15 cellular contexts compared by ENCODE assay signal in the genomic region with DNA sequence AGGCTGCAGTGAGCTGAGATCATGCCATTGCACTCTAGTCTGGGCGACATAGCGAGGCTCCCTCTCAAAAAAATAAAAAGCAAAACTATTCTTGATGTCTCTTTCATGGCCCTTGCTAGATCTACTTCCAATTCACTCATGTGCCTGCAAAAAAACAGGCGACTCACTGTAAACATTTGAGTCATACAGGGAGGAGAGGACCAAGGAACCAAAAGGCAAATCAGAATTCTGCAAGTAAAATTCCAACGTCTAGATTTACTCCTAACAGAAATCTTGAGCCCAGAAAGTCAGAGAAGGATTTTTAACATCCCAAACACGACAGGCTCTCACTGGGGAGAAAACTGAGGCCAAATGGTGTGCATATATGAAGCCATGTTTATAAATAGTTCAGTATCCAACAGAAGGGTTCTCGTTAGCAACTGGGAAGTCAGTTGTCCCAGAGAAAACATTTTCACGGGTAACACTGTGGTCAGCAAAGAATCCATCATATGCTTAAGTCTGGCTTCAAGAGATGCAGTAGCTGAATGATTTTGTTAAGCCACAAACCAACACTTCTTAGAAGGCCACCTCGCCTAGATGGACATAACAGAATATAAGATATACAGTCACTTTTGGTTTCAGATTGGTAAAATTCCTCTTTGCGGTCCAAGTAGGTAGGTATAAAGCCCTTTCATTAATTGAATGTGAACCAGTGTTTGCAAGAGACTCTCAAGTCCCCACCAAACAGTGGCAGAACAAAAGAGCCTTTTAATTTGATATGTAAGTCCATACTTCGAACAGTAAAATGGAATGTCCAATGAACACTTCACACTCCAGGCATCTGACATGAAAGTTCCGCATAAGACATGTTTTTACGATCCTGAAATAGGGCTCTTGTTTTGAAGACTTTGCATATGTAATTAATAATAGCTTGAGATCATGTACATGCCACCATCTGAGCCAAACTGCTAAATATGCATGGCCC. TPM values are rescaled to one million over a fixed set of nuclear protein-coding genes. Genes with fewer than 3 reads are reported as not detected.
A peak's percentile ranks its signal among the peaks of the same experiment; 100 is the strongest.
DNase-seq lines count a peak whose midpoint lies in the region; TF ChIP-seq lines count a peak whose summit lies in the region.
"Had no signal": no experiment of that assay in that cellular context is flagged by ENCODE, and none has a peak within 500 bp of the region (broad histone marks: within the 10 kb centered on the region; RNA-seq: fewer than 3 reads in every experiment).

No MANE protein-coding gene starts in this region.

- TF ChIP-seq POLR2A in esophagus squamous epithelium (IDR thresholded peaks at IDR 0.05) (no peak), erythroblast (IDR thresholded peaks at IDR 0.05; ENCODE audit: low read length) (no peak)

- H3K9me3 ChIP-seq in esophagus squamous epithelium (no peaks in the 10 kb centered on the region), A673 (ENCODE audit: low read depth, low read length, poor library complexity, severe bottlenecking) (no peaks in the 10 kb centered on the region)
- H3K9me3 ChIP-seq: SJCRH30, upper lobe of right lung had no signal

- peaks cover 8% of the 10 kb centered on the region for H3K36me3 ChIP-seq in BJ (ENCODE audit: control insufficient read depth, insufficient read depth, low read length)
- H3K36me3 ChIP-seq in esophagus squamous epithelium, result peaks cover 9 to 37% (median 10%) of the 10 kb centered on the region in 3 donors
- no peaks in the 10 kb centered on the region for H3K36me3 ChIP-seq in A673 (ENCODE audit: insufficient read depth, low read length, poor library complexity, severe bottlenecking)

- H3K27ac ChIP-seq in esophagus squamous epithelium (peak overlapping the region in 3 of 4 donors; percentile 64 to 84 (median 83)), A673 (ENCODE audit: low read depth, low read length, poor library complexity, severe bottlenecking) (no peak overlapping the region)
- H3K27ac ChIP-seq: HL-60, SJCRH30, upper lobe of right lung had no signal

- POLR2A ChIA-PET in BJ (lab: Charles Lee) (interaction anchor here (0.7 kb wide), 1 partner anchor 9 kb away, joined by 3 read pairs; no protein-coding TSS in a partner anchor), A673 (lab: Charles Lee; ENCODE audit: low non-redundant PET) (no interaction called here)

- CTCF ChIA-PET in BJ (lab: Yijun Ruan, JAX) (interaction anchor here (1.4 to 1.5 kb wide), 2 partner anchors 15 to 94 kb away, joined by 3 to 5 read pairs; no protein-coding TSS in a partner anchor), A673 (lab: Charles Lee) (no interaction called here)

- H3K4me3 ChIP-seq in BJ (ENCODE audit: low read depth, low read length) (no peak overlapping the region), esophagus squamous epithelium (no peak overlapping the region), A673 (ENCODE audit: low read depth, low read length, poor library complexity, severe bottlenecking) (no peak overlapping the region)
- H3K4me3 ChIP-seq: heart left ventricle, SJCRH30, upper lobe of right lung had no signal

- BruUV-seq in A673 (replicated peaks; lab: Mats Ljungman, UMichigan), result no TSS peak

- intact Hi-C loops in esophagus squamous epithelium (cut with DNase I) (no loop called here), A673 (cut with micrococcal nuclease; ENCODE audit: unreplicated experiment) (no loop called here)

- H3K27me3 ChIP-seq in BJ (ENCODE audit: control insufficient read depth, insufficient read depth, low read length) (no peaks in the 10 kb centered on the region), esophagus squamous epithelium (no peaks in the 10 kb centered on the region), A673 (replicated peaks; ENCODE audit: insufficient read depth, low read depth, low read length, poor library complexity) (no peaks in the 10 kb centered on the region)
- H3K27me3 ChIP-seq: heart left ventricle, SJCRH30, upper lobe of right lung had no signal

- DNase-seq in BJ (ENCODE audit: low read depth), result peak; percentile 35
- peak; percentile 71 for DNase-seq in M059J (ENCODE audit: low read depth)
- DNase-seq in esophagus squamous epithelium (lab: John Stamatoyannopoulos, UW), result no peak
- DNase-seq in pons (ENCODE audit: low spot score), result peak; percentile 92
- no peak for DNase-seq in A673 (ENCODE audit: low spot score)
- no peak for DNase-seq in SHP77 (lab: John Stamatoyannopoulos, UW)
- DNase-seq in NCI-H1105 (lab: John Stamatoyannopoulos, UW), result no peak
- no peak for DNase-seq in erythroblast (lab: John Stamatoyannopoulos, UW)
- DNase-seq: DMS79; heart left ventricle; NCI-H1930; SJCRH30; stimulated activated CD4-positive, alpha-beta T cell treated with anti-CD3 and anti-CD28 coated beads, Interleukin-4, amount 100 ng/mL, for 1 hour; upper lobe of right lung had no signal

- peaks cover 0 to 39% (median 10%) of the 10 kb centered on the region in 3 donors for H3K4me1 ChIP-seq in esophagus squamous epithelium
- no peaks in the 10 kb centered on the region for H3K4me1 ChIP-seq in A673 (ENCODE audit: insufficient read depth, low read length, poor library complexity, severe bottlenecking)
- H3K4me1 ChIP-seq: SJCRH30 had no signal

- 60 to 71% methylated on average over 12 of the region's 12 CpGs for WGBS in esophagus squamous epithelium, 2 donors

- TF ChIP-seq CTCF in BJ (IDR thresholded peaks at IDR 0.05; ENCODE audit: insufficient read depth, low read depth, low read length) (no peak), esophagus squamous epithelium (IDR thresholded peaks at IDR 0.05) (no peak), A673 (conservative IDR thresholded peaks at IDR 0.05; ENCODE audit: low read depth, low read length) (no peak)

RNA-seq across cellular contexts. Expression of a gene that starts 39.9 kb away (rescaled TPM):
- 118 and 212 TPM in 2 replicates for polyA plus RNA-seq in BJ (2011; rRNA removed)
- polyA minus RNA-seq in BJ (2011; rRNA and poly(A)+ RNA removed), result 90.5 and 113 TPM in 2 replicates
- 68.6 and 95.0 TPM in 2 replicates for total RNA-seq in M059J (2014; rRNA removed; shearing (Covaris generic))
- 10 to 100 TPM; 13.7 to 44.4 (median 34.4) TPM for total RNA-seq in esophagus squamous epithelium
- 6.9 and 12.2 TPM in 2 replicates for total RNA-seq in A673 (2021)

Comparison
In these comparisons a context has a peak if more than half of its experiments do, and no peak if none do; other contexts are left out.
1. DNase-seq: peak in BJ (single experiment), M059J (single experiment) and pons (single experiment); none in esophagus squamous epithelium (single experiment), A673 (single experiment), SHP77 (0 of 2), NCI-H1105 (single experiment) and erythroblast (0 of 2).